Comparison of ENCODE assay signal across 9 cellular contexts in the genomic region with DNA sequence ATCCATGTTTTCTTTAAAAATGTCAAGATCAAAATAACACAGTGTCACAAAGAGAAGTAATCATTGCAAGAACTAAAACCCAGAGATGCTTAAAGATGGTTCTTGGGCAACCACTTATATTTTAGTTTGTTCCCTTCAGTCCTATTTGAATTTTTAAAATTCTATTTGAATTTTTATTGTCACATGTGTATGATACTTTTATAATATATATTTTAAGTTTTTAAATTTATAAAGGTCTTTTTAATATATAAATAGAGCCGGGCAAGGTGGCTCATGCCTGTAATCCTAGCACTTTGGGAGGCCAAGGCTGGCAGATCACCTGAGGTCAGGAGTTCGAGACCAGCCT. TPM values are rescaled to one million over a fixed set of nuclear protein-coding genes. Genes with fewer than 3 reads are reported as not detected.
A peak's percentile ranks its signal among the peaks of the same experiment; 100 is the strongest.
DNase-seq lines count a peak whose midpoint lies in the region; ATAC-seq and TF ChIP-seq lines count a peak whose summit lies in the region.
"Had no signal": no experiment of that assay in that cellular context is flagged by ENCODE, and none has a peak within 500 bp of the region (broad histone marks: within the 10 kb centered on the region; RNA-seq: fewer than 3 reads in every experiment).

No MANE protein-coding gene starts in this region.

- H3K27me3 ChIP-seq in MM.1S (replicated peaks; ENCODE audit: insufficient read depth, low read length): no peaks in the 10 kb centered on the region
- H3K27me3 ChIP-seq in smooth muscle cell (ENCODE audit: low read depth): no peaks in the 10 kb centered on the region
- no peaks in the 10 kb centered on the region for H3K27me3 ChIP-seq in brain microvascular endothelial cell (replicated peaks)

- no peak for ATAC-seq in GM21576 (IDR thresholded peaks at IDR 0.05; ENCODE audit: unreplicated experiment)

- H3K9me3 ChIP-seq in MM.1S (replicated peaks; ENCODE audit: insufficient read depth, low read length) (no peaks in the 10 kb centered on the region), smooth muscle cell (replicated peaks; ENCODE audit: low read depth) (no peaks in the 10 kb centered on the region)

- H3K4me3 ChIP-seq in MM.1S (ENCODE audit: low read length) (no peak overlapping the region), smooth muscle cell (no peak overlapping the region), brain microvascular endothelial cell (ENCODE audit: low read depth, low read length) (no peak overlapping the region)

- H3K4me1 ChIP-seq in MM.1S (ENCODE audit: low read length): peaks cover 11% of the 10 kb centered on the region; the same call in 1 of the 2 replicates
- no peaks in the 10 kb centered on the region for H3K4me1 ChIP-seq in smooth muscle cell (ENCODE audit: low read depth)

- in situ Hi-C loops in brain microvascular endothelial cell (cut with HindIII; ENCODE audit: low pct_ligation_motif_present, low sequenced_read_pairs): no loop called here

- CTCF ChIA-PET in activated CD4-positive, alpha-beta memory T cell treated with anti-CD3 and anti-CD28 coated beads, Interleukin-2, amount 10 ng/mL, durations not matched to agents 7 days and 5 days (lab: Charles Lee): interaction anchor here (1.2 to 4.6 kb wide), 9 partner anchors 73 to 364 kb away, joined by 3 to 37 read pairs (median 6); a partner anchor contains a TSS
- CTCF ChIA-PET in activated CD4-positive, alpha-beta memory T cell treated with anti-CD3 and anti-CD28 coated beads for 36 hours (lab: Charles Lee): interaction anchor here (0.8 to 1.8 kb wide), 6 partner anchors 49 to 363 kb away, joined by 4 to 10 read pairs (median 5); a partner anchor contains a TSS

- peak overlapping the region; percentile 77 for H3K27ac Mint-ChIP-seq in activated CD4-positive, alpha-beta memory T cell treated with anti-CD3 and anti-CD28 coated beads, Interleukin-2, amount 10 ng/mL, durations not matched to agents 7 days and 5 days
- no peak overlapping the region for H3K27ac Mint-ChIP-seq in activated CD4-positive, alpha-beta memory T cell treated with anti-CD3 and anti-CD28 coated beads for 36 hours
- H3K27ac Mint-ChIP-seq in dendritic cell treated with granulocyte-macrophage colony-stimulating factor and Interleukin-4, amounts not matched to agents 40 ng/mL and 50 ng/mL, for 4 days: peak overlapping the region; percentile 59

- peaks cover 9% of the 10 kb centered on the region for H3K27me3 Mint-ChIP-seq in activated CD4-positive, alpha-beta memory T cell treated with anti-CD3 and anti-CD28 coated beads, Interleukin-2, amount 10 ng/mL, durations not matched to agents 7 days and 5 days
- H3K27me3 Mint-ChIP-seq in activated CD4-positive, alpha-beta memory T cell treated with anti-CD3 and anti-CD28 coated beads for 36 hours: no peaks in the 10 kb centered on the region
- H3K27me3 Mint-ChIP-seq in dendritic cell treated with granulocyte-macrophage colony-stimulating factor and Interleukin-4, amounts not matched to agents 40 ng/mL and 50 ng/mL, for 4 days: no peaks in the 10 kb centered on the region

- H3K36me3 ChIP-seq in MM.1S (replicated peaks; ENCODE audit: insufficient read depth, low read length) (no peaks in the 10 kb centered on the region), smooth muscle cell (ENCODE audit: low read depth) (no peaks in the 10 kb centered on the region), brain microvascular endothelial cell (replicated peaks) (no peaks in the 10 kb centered on the region)

- WGBS in smooth muscle cell (ENCODE audit: low lambda C conversion rate): 57% methylated on average over 2 of the region's 2 CpGs

- H3K4me2 ChIP-seq in MM.1S (ENCODE audit: low read depth, low read length): peak overlapping the region; percentile 42; the same call in 1 of the 2 replicates
- peak overlapping the region; percentile 82 for H3K4me2 ChIP-seq in smooth muscle cell

- no peak for DNase-seq in activated CD4-positive, alpha-beta memory T cell treated with anti-CD3 and anti-CD28 coated beads, Interleukin-2, amount 10 ng/mL, durations not matched to agents 7 days and 5 days
- DNase-seq in activated CD4-positive, alpha-beta memory T cell treated with anti-CD3 and anti-CD28 coated beads for 36 hours: no peak
- DNase-seq in MM.1S (no peak), smooth muscle cell (lab: John Stamatoyannopoulos, UW; ENCODE audit: unreplicated experiment) (no peak), NCI-H510A treated with DMSO at 0.1 percent for 48 hours (lab: John Stamatoyannopoulos, UW) (no peak), brain microvascular endothelial cell (no peak)
- DNase-seq: NCI-H1105 had no signal

- no peaks in the 10 kb centered on the region for H3K36me3 Mint-ChIP-seq in activated CD4-positive, alpha-beta memory T cell treated with anti-CD3 and anti-CD28 coated beads, Interleukin-2, amount 10 ng/mL, durations not matched to agents 7 days and 5 days (ENCODE audit: low read depth)
- no peaks in the 10 kb centered on the region for H3K36me3 Mint-ChIP-seq in activated CD4-positive, alpha-beta memory T cell treated with anti-CD3 and anti-CD28 coated beads for 36 hours
- H3K36me3 Mint-ChIP-seq in dendritic cell treated with granulocyte-macrophage colony-stimulating factor and Interleukin-4, amounts not matched to agents 40 ng/mL and 50 ng/mL, for 4 days (ENCODE audit: low read depth): no peaks in the 10 kb centered on the region

- no peak overlapping the region for H3K27ac ChIP-seq in MM.1S (ENCODE audit: low read length)
- H3K27ac ChIP-seq in smooth muscle cell (ENCODE audit: low read depth): no peak overlapping the region
- H3K27ac ChIP-seq in brain microvascular endothelial cell: no peak overlapping the region

- POLR2A ChIA-PET in activated CD4-positive, alpha-beta memory T cell treated with anti-CD3 and anti-CD28 coated beads, Interleukin-2, amount 10 ng/mL, durations not matched to agents 7 days and 5 days (lab: Charles Lee): no interaction called here
- POLR2A ChIA-PET in activated CD4-positive, alpha-beta memory T cell treated with anti-CD3 and anti-CD28 coated beads for 36 hours (lab: Charles Lee): no interaction called here

- no peaks in the 10 kb centered on the region for H3F3A ChIP-seq in MM.1S (ENCODE audit: insufficient read depth, low read length)
- no peaks in the 10 kb centered on the region for H3F3A ChIP-seq in smooth muscle cell (ENCODE audit: low read depth)

- intact Hi-C loops in activated CD4-positive, alpha-beta memory T cell treated with anti-CD3 and anti-CD28 coated beads for 36 hours (cut with micrococcal nuclease): loop anchor here (1.0 to 5.0 kb wide), 4 partner anchors 77 to 289 kb away; a partner anchor contains a TSS
- intact Hi-C loops in dendritic cell treated with granulocyte-macrophage colony-stimulating factor and Interleukin-4, amounts not matched to agents 40 ng/mL and 50 ng/mL, for 4 days (cut with micrococcal nuclease): loop anchor here (1.0 to 5.0 kb wide), 2 partner anchors 247 to 287 kb away; no protein-coding TSS in a partner anchor

- peaks cover 17% of the 10 kb centered on the region for H3K4me1 Mint-ChIP-seq in activated CD4-positive, alpha-beta memory T cell treated with anti-CD3 and anti-CD28 coated beads, Interleukin-2, amount 10 ng/mL, durations not matched to agents 7 days and 5 days
- H3K4me1 Mint-ChIP-seq in activated CD4-positive, alpha-beta memory T cell treated with anti-CD3 and anti-CD28 coated beads for 36 hours (ENCODE audit: low read depth): peaks cover 5% of the 10 kb centered on the region
- peaks cover 32% of the 10 kb centered on the region for H3K4me1 Mint-ChIP-seq in dendritic cell treated with granulocyte-macrophage colony-stimulating factor and Interleukin-4, amounts not matched to agents 40 ng/mL and 50 ng/mL, for 4 days (ENCODE audit: low read depth)

- H3K9me3 Mint-ChIP-seq in activated CD4-positive, alpha-beta memory T cell treated with anti-CD3 and anti-CD28 coated beads, Interleukin-2, amount 10 ng/mL, durations not matched to agents 7 days and 5 days: no peaks in the 10 kb centered on the region
- no peaks in the 10 kb centered on the region for H3K9me3 Mint-ChIP-seq in activated CD4-positive, alpha-beta memory T cell treated with anti-CD3 and anti-CD28 coated beads for 36 hours
- H3K9me3 Mint-ChIP-seq in dendritic cell treated with granulocyte-macrophage colony-stimulating factor and Interleukin-4, amounts not matched to agents 40 ng/mL and 50 ng/mL, for 4 days: no peaks in the 10 kb centered on the region

- no peaks in the 10 kb centered on the region for H3K79me2 ChIP-seq in MM.1S (ENCODE audit: low read length)
- H3K79me2 ChIP-seq in smooth muscle cell (ENCODE audit: low read depth): no peaks in the 10 kb centered on the region

- H2AFZ ChIP-seq in MM.1S (ENCODE audit: low read length) (no peak overlapping the region), smooth muscle cell (ENCODE audit: low read depth) (no peak overlapping the region)

- H3K4me3 Mint-ChIP-seq in activated CD4-positive, alpha-beta memory T cell treated with anti-CD3 and anti-CD28 coated beads, Interleukin-2, amount 10 ng/mL, durations not matched to agents 7 days and 5 days: no peak overlapping the region
- no peak overlapping the region for H3K4me3 Mint-ChIP-seq in activated CD4-positive, alpha-beta memory T cell treated with anti-CD3 and anti-CD28 coated beads for 36 hours
- H3K4me3 Mint-ChIP-seq in dendritic cell treated with granulocyte-macrophage colony-stimulating factor and Interleukin-4, amounts not matched to agents 40 ng/mL and 50 ng/mL, for 4 days: no peak overlapping the region

- TF ChIP-seq CTCF in MM.1S (IDR thresholded peaks at IDR 0.05; ENCODE audit: low read length): no peak
- TF ChIP-seq CTCF in smooth muscle cell (IDR thresholded peaks at IDR 0.05; ENCODE audit: borderline replicate concordance, insufficient read depth, poor library complexity, severe bottlenecking): no peak
- TF ChIP-seq CTCF in brain microvascular endothelial cell (IDR thresholded peaks at IDR 0.05; ENCODE audit: low read depth, low read length, missing control alignments): no peak

- H3K9me2 ChIP-seq in MM.1S (replicated peaks; ENCODE audit: insufficient read depth, low read length): no peaks in the 10 kb centered on the region

- H3K9ac ChIP-seq in MM.1S (ENCODE audit: low read length): no peak overlapping the region
- no peak overlapping the region for H3K9ac ChIP-seq in smooth muscle cell (ENCODE audit: low read depth)

- H4K20me1 ChIP-seq in MM.1S (ENCODE audit: insufficient read depth, low read length) (no peaks in the 10 kb centered on the region), smooth muscle cell (ENCODE audit: low read depth) (no peaks in the 10 kb centered on the region)

RNA-seq across cellular contexts. Expression of a gene that starts 22.3 kb away (rescaled TPM):
- 10 to 100 TPM; 17.5 to 18.0 TPM for total RNA-seq in activated CD4-positive, alpha-beta memory T cell treated with anti-CD3 and anti-CD28 coated beads, Interleukin-2, amount 10 ng/mL, durations not matched to agents 7 days and 5 days
- 1 to 10 TPM; 2.8 to 3.9 TPM for total RNA-seq in activated CD4-positive, alpha-beta memory T cell treated with anti-CD3 and anti-CD28 coated beads for 36 hours
- total RNA-seq in smooth muscle cell: 2.8 and 4.3 TPM in 2 replicates
- polyA plus RNA-seq in smooth muscle cell: 0.86 and 0.89 TPM in 2 replicates
